Comparison of ENCODE assay signal across 11 cellular contexts in genomic region chr5:64210866-64211265, GRCh38. TPM values are rescaled to one million over a fixed set of nuclear protein-coding genes. Genes with fewer than 3 reads are reported as not detected.
DNase-seq lines count a peak whose midpoint lies in the region; ATAC-seq, FAIRE-seq and TF ChIP-seq lines count a peak whose summit lies in the region.
"Had no signal": no experiment of that assay in that cellular context is flagged by ENCODE, and none has a peak within 500 bp of the region (broad histone marks: within the 10 kb centered on the region; RNA-seq: fewer than 3 reads in every experiment).

No MANE protein-coding gene starts in this region.

- H3K4ac ChIP-seq in H1 (replicated peaks; ENCODE audit: insufficient read length, low read depth, low read length) (no peak overlapping the region), mesenchymal stem cell (ENCODE audit: low read depth in 1 of 2, low read length in 2 of 2) (no peak overlapping the region)

- H4K5ac ChIP-seq in H1 (ENCODE audit: insufficient read length, low read depth, low read length): no peak overlapping the region

- TF ChIP-seq RAD21 in H1 (IDR thresholded peaks at IDR 0.05 in 1 of 2, conservative IDR thresholded peaks at IDR 0.05 in 1 of 2; ENCODE audit: low read depth in 2 of 2, low read length in 2 of 2): no peak

- DNase-seq in BJ (ENCODE audit: low read depth) (peak; percentile 59), NCI-H226 (peak; percentile 41), H1 (ENCODE audit: low read depth in 1 of 2, low spot score in 2 of 2) (peak in 1 of 2 experiments; percentile 9), mesenchymal stem cell (peak; percentile 81), Karpas-422 (no peak), HT-29 (ENCODE audit: low spot score) (no peak)
- DNase-seq: activated CD4-positive, alpha-beta T cell treated with anti-CD3 and anti-CD28 coated beads for 36 hours; NCI-H1694 treated with DMSO at 0.1 percent for 48 hours; tibial artery had no signal

- H3K23me2 ChIP-seq in H1 (ENCODE audit: low read depth, low read length): no peaks in the 10 kb centered on the region; the same call in 1 of the 2 replicates

- no peak overlapping the region for H3K56ac ChIP-seq in H1 (replicated peaks; ENCODE audit: insufficient read length, low read depth, low read length)

- no peak overlapping the region for H3K4me2 ChIP-seq in H1 (ENCODE audit: insufficient read depth in 1 of 2, low read depth in 2 of 2, low read length in 2 of 2)
- H3K4me2 ChIP-seq in mesenchymal stem cell (ENCODE audit: low read length, poor library complexity, severe bottlenecking): no peak overlapping the region
- H3K4me2 ChIP-seq in Karpas-422 (ENCODE audit: low read depth, low read length, poor library complexity, severe bottlenecking): no peak overlapping the region

- no peaks in the 10 kb centered on the region for H3K9me2 ChIP-seq in Karpas-422 (replicated peaks; ENCODE audit: insufficient read depth, low read length)

- H2AK5ac ChIP-seq in H1 (ENCODE audit: low read depth, low read length) (no peak overlapping the region), mesenchymal stem cell (ENCODE audit: low read length, severe bottlenecking) (peak overlapping the region; percentile 95)

- H2BK5ac ChIP-seq in H1 (ENCODE audit: low read depth, low read length) (no peak overlapping the region), mesenchymal stem cell (ENCODE audit: low read depth, low read length, poor library complexity, severe bottlenecking) (peak overlapping the region; percentile 48)

- no peaks in the 10 kb centered on the region for H3K27me3 ChIP-seq in BJ (ENCODE audit: control insufficient read depth, insufficient read depth, low read length)
- H3K27me3 ChIP-seq in H1 (replicated peaks in 1 of 4; ENCODE audit: control insufficient read depth in 3 of 4, extremely low read depth in 1 of 4, insufficient read depth in 3 of 4, low read length in 3 of 4): no peaks in the 10 kb centered on the region
- H3K27me3 ChIP-seq in mesenchymal stem cell (ENCODE audit: control insufficient read depth in 1 of 2, insufficient read depth in 1 of 2, low read length in 2 of 2): no peaks in the 10 kb centered on the region
- no peaks in the 10 kb centered on the region for H3K27me3 ChIP-seq in Karpas-422 (ENCODE audit: low read length)
- H3K27me3 ChIP-seq: tibial artery had no signal

- POLR2A ChIA-PET in BJ (lab: Charles Lee): no interaction called here
- POLR2A ChIA-PET in H1 (lab: Charles Lee; ENCODE audit: partially characterized antibody): no interaction called here

- no peaks in the 10 kb centered on the region for H3K36me3 ChIP-seq in BJ (ENCODE audit: control insufficient read depth, insufficient read depth, low read length)
- no peaks in the 10 kb centered on the region for H3K36me3 ChIP-seq in H1 (ENCODE audit: control insufficient read depth in 2 of 4, insufficient read depth in 4 of 4, low read length in 3 of 4)
- H3K36me3 ChIP-seq in mesenchymal stem cell (ENCODE audit: control insufficient read depth in 1 of 2, insufficient read depth in 2 of 2, low read depth in 1 of 2, low read length in 2 of 2): no peaks in the 10 kb centered on the region
- no peaks in the 10 kb centered on the region for H3K36me3 ChIP-seq in Karpas-422 (ENCODE audit: insufficient read depth, low read length)

- no peak overlapping the region for H2BK20ac ChIP-seq in H1 (ENCODE audit: low read length)

- no peaks in the 10 kb centered on the region for H3K79me2 ChIP-seq in H1 (ENCODE audit: control insufficient read depth in 1 of 2, insufficient read depth in 2 of 2, low read length in 2 of 2)
- no peaks in the 10 kb centered on the region for H3K79me2 ChIP-seq in Karpas-422 (ENCODE audit: low read length)

- H3K27ac ChIP-seq in H1 (ENCODE audit: low read depth, low read length) (no peak overlapping the region), mesenchymal stem cell (ENCODE audit: low read length, poor library complexity, severe bottlenecking) (peak overlapping the region; percentile 96), Karpas-422 (ENCODE audit: low read length) (no peak overlapping the region)

- H4K91ac ChIP-seq in H1 (replicated peaks; ENCODE audit: insufficient read length, low read length): no peak overlapping the region
- no peak overlapping the region for H4K91ac ChIP-seq in mesenchymal stem cell (ENCODE audit: low read length)

- CTCF ChIA-PET in BJ (lab: Yijun Ruan, JAX) (interaction anchor here (0.9 to 3.6 kb wide), 3 partner anchors 17 to 401 kb away, joined by 7 to 19 read pairs (median 8); no protein-coding TSS in a partner anchor), H1 (lab: Charles Lee; ENCODE audit: partially characterized antibody) (interaction anchor here (8.8 kb wide), 1 partner anchor 61 kb away, joined by 61 read pairs; no protein-coding TSS in a partner anchor)

- H3K23ac ChIP-seq in H1 (ENCODE audit: insufficient read length): no peak overlapping the region
- no peak overlapping the region for H3K23ac ChIP-seq in mesenchymal stem cell (ENCODE audit: low read length in 2 of 2)

- no peak for TF ChIP-seq CTCF in BJ (IDR thresholded peaks at IDR 0.05; ENCODE audit: insufficient read depth, low read depth, low read length)
- TF ChIP-seq CTCF in H1 (IDR thresholded peaks at IDR 0.05; ENCODE audit: control extremely low read depth in 1 of 3, insufficient read depth in 1 of 3, low read depth in 1 of 3, low read length in 3 of 3): no peak

- H3K79me1 ChIP-seq in H1 (ENCODE audit: low read depth, low read length) (no peaks in the 10 kb centered on the region), mesenchymal stem cell (replicated peaks; ENCODE audit: low read length, poor library complexity, severe bottlenecking) (no peaks in the 10 kb centered on the region)

- H2BK15ac ChIP-seq in H1 (ENCODE audit: low read length) (no peak overlapping the region), mesenchymal stem cell (ENCODE audit: low read depth, poor library complexity, severe bottlenecking) (no peak overlapping the region)

- no peaks in the 10 kb centered on the region for H3K4me1 ChIP-seq in H1 (replicated peaks in 1 of 4; ENCODE audit: control insufficient read depth in 3 of 4, insufficient read depth in 4 of 4, low read length in 3 of 4)
- peaks cover 4% of the 10 kb centered on the region for H3K4me1 ChIP-seq in mesenchymal stem cell (ENCODE audit: control insufficient read depth, insufficient read depth, low read depth, low read length)
- no peaks in the 10 kb centered on the region for H3K4me1 ChIP-seq in Karpas-422 (ENCODE audit: low read length)

- no peak overlapping the region for H3K4me3 ChIP-seq in BJ (ENCODE audit: low read depth, low read length)
- no peak overlapping the region for H3K4me3 ChIP-seq in H1 (ENCODE audit: extremely low read depth in 1 of 4, insufficient read depth in 2 of 4, low read depth in 3 of 4, low read length in 4 of 4)
- no peak overlapping the region for H3K4me3 ChIP-seq in mesenchymal stem cell (ENCODE audit: insufficient read depth in 1 of 2, low read depth in 1 of 2, low read length in 2 of 2)
- H3K4me3 ChIP-seq in Karpas-422 (ENCODE audit: low read length): no peak overlapping the region
- H3K4me3 ChIP-seq: tibial artery had no signal

- TF ChIP-seq POLR2A in H1 (IDR thresholded peaks at IDR 0.05; ENCODE audit: control extremely low read depth in 1 of 2, low read depth in 2 of 2, low read length in 2 of 2): no peak

- H3K9ac ChIP-seq in H1 (replicated peaks in 1 of 4; ENCODE audit: extremely low read depth in 1 of 4, low read depth in 3 of 4, low read length in 3 of 4) (no peak overlapping the region), mesenchymal stem cell (ENCODE audit: low read length) (peak overlapping the region; percentile 29), Karpas-422 (ENCODE audit: low read length) (no peak overlapping the region)

- no peak overlapping the region for H3K14ac ChIP-seq in H1 (ENCODE audit: insufficient read length)
- no peak overlapping the region for H3K14ac ChIP-seq in mesenchymal stem cell (ENCODE audit: low read length in 2 of 2)

- no peak overlapping the region for H2BK120ac ChIP-seq in H1 (replicated peaks; ENCODE audit: low read depth, low read length)
- no peak overlapping the region for H2BK120ac ChIP-seq in mesenchymal stem cell (ENCODE audit: low read depth, low read length)

- H4K8ac ChIP-seq in H1 (ENCODE audit: extremely low read depth, insufficient read depth, low read length) (no peak overlapping the region), mesenchymal stem cell (ENCODE audit: low read length) (no peak overlapping the region)

- H4K20me1 ChIP-seq in H1 (replicated peaks in 1 of 2; ENCODE audit: control insufficient read depth in 1 of 2, insufficient read depth in 2 of 2, low read length in 2 of 2) (no peaks in the 10 kb centered on the region), Karpas-422 (ENCODE audit: insufficient read depth, low read depth, low read length) (no peaks in the 10 kb centered on the region)

- H3K18ac ChIP-seq in H1 (ENCODE audit: extremely low read depth, low read length): no peak overlapping the region
- no peak overlapping the region for H3K18ac ChIP-seq in mesenchymal stem cell (ENCODE audit: low read depth in 1 of 2, low read length in 2 of 2)

- H2AFZ ChIP-seq in H1 (ENCODE audit: low read length): no peak overlapping the region
- no peak overlapping the region for H2AFZ ChIP-seq in mesenchymal stem cell (ENCODE audit: low read depth, low read length)
- H2AFZ ChIP-seq in Karpas-422 (ENCODE audit: low read length): no peak overlapping the region

- H3K9me3 ChIP-seq in H1 (ENCODE audit: insufficient read depth in 2 of 2, low read depth in 1 of 2, low read length in 1 of 2) (no peaks in the 10 kb centered on the region), mesenchymal stem cell (ENCODE audit: control insufficient read depth, low read length) (no peaks in the 10 kb centered on the region), Karpas-422 (ENCODE audit: low read length) (no peaks in the 10 kb centered on the region)
- H3K9me3 ChIP-seq: tibial artery had no signal

- TF ChIP-seq EP300 in H1 (IDR thresholded peaks at IDR 0.05; ENCODE audit: borderline replicate concordance in 1 of 2, low read depth in 2 of 2, low read length in 2 of 2): no peak

- ATAC-seq in GM18858 (IDR thresholded peaks at IDR 0.05; ENCODE audit: unreplicated experiment): no peak
- ATAC-seq in GM18520 (IDR thresholded peaks at IDR 0.05; ENCODE audit: unreplicated experiment): no peak
- ATAC-seq: activated CD4-positive, alpha-beta T cell treated with anti-CD3 and anti-CD28 coated beads for 36 hours had no signal

- no peak for FAIRE-seq in H1 (lab: Jason Lieb, UNC)

- H2BK12ac ChIP-seq in H1 (ENCODE audit: low read depth, low read length): no peak overlapping the region
- no peak overlapping the region for H2BK12ac ChIP-seq in mesenchymal stem cell (ENCODE audit: low read length in 2 of 2)

RNA-seq across cellular contexts. Expression of gene RNF180, which starts 45.2 kb away (rescaled TPM):
- 1.0 and 1.8 TPM in 2 replicates for polyA plus RNA-seq in BJ (2011; rRNA removed)
- polyA minus RNA-seq in BJ (2011; rRNA and poly(A)+ RNA removed): 1.8 and 2.7 TPM in 2 replicates
- 2.3 and 2.4 TPM in 2 replicates for total RNA-seq in H1 (2021; fragmentation: NEBNext Ultra II Directional; extraction: Animal tissue kit (Norgen Biotek cat#: 25700))
- 0.38 and 0.39 TPM in 2 replicates for polyA plus RNA-seq in H1 (2011; rRNA removed)
- polyA plus RNA-seq in H1 (2011; cell fraction: cytosol; rRNA removed): 0.45 TPM
- 0.66 TPM for polyA plus RNA-seq in H1 (2011; cell fraction: nucleus; rRNA removed)
- 0.61 to 0.94 TPM (median 0.76 TPM) in 4 replicates for polyA plus RNA-seq in H1 (2012, experiment 1 of 2)
- not detected for polyA plus RNA-seq in H1 (2012, experiment 2 of 2)
- polyA plus RNA-seq in H1 (2013, experiment 1 of 2): 1.5 TPM
- 1.7 TPM for polyA plus RNA-seq in H1 (2013, experiment 2 of 2)
- 3.3 and 3.4 TPM in 2 replicates for polyA minus RNA-seq in H1 (2011; rRNA and poly(A)+ RNA removed)
- 0.73 TPM for polyA minus RNA-seq in H1 (2011; cell fraction: cytosol; rRNA and poly(A)+ RNA removed)
- polyA minus RNA-seq in H1 (2011; cell fraction: nucleus; rRNA and poly(A)+ RNA removed): 7.5 TPM
- 0.84 TPM for polyA plus RNA-seq in mesenchymal stem cell (2013, experiment 1 of 2)
- polyA plus RNA-seq in mesenchymal stem cell (2013, experiment 2 of 2): 0.96 TPM
- 0.29 and 0.30 TPM in 2 replicates for total RNA-seq in Karpas-422 (2014; rRNA removed; shearing (Covaris generic); ENCODE audit: low replicate concordance)
- total RNA-seq in HT-29 (2014; rRNA removed; shearing (Covaris generic)): not detected in 2 replicates

Comparison
In these comparisons a context has a peak if more than half of its experiments do, and no peak if none do; other contexts are left out.
1. DNase-seq: peak in BJ (single experiment), NCI-H226 (single experiment) and mesenchymal stem cell (single experiment); none in Karpas-422 (single experiment) and HT-29 (single experiment).